19 cellular contexts compared by ENCODE assay signal in the genomic region with DNA sequence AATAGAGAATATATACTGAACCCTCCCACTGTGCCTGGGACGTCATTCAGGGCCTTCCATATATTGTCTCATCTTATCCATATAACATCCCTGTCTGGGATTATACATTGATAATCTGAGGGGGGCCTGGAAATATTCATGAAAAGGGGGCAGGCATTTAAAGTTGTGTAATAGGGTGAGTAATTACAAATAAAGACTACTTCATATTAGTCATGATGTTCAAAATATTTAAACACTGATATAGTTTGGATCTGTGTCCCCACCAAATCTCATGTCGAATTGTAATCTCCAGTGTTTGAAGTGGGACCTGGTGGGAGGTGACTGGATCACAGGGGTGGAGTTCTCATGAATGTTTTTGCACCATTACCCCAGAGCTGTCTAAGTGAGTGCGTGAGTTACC.
DNase-seq lines count a peak whose midpoint lies in the region; ATAC-seq, FAIRE-seq and TF ChIP-seq lines count a peak whose summit lies in the region.
"Had no signal": no experiment of that assay in that cellular context is flagged by ENCODE, and none has a peak within 500 bp of the region (broad histone marks: within the 10 kb centered on the region; RNA-seq: fewer than 3 reads in every experiment).

No MANE protein-coding gene starts in this region.

- POLR2A ChIA-PET in MCF 10A (lab: Yijun Ruan, JAX) (no interaction called here), PC-3 (lab: Charles Lee; ENCODE audit: unreplicated experiment) (no interaction called here)

- no peaks in the 10 kb centered on the region for H3K9me2 ChIP-seq in PC-3 (replicated peaks; ENCODE audit: low read length)

- dilution Hi-C loops in keratinocyte (cut with MboI; ENCODE audit: extremely low pct_ligation_motif_present, low sequenced_read_pairs) = no loop called here

- no peak overlapping the region for H3K4me3 ChIP-seq in breast epithelium
- no peak overlapping the region for H3K4me3 ChIP-seq in PC-3 (ENCODE audit: low read length)
- no peak overlapping the region for H3K4me3 ChIP-seq in keratinocyte (ENCODE audit: control insufficient read depth in 2 of 3, extremely low read depth in 1 of 3, insufficient read depth in 2 of 3, low read depth in 1 of 3, low read length in 3 of 3)
- H3K4me3 ChIP-seq: BLaER1 had no signal

- no peak overlapping the region for H2AFZ ChIP-seq in PC-3 (ENCODE audit: low read length)
- H2AFZ ChIP-seq in keratinocyte (ENCODE audit: control insufficient read depth, low read length) = no peak overlapping the region

- no peaks in the 10 kb centered on the region for H3K36me3 Mint-ChIP-seq in MCF 10A (ENCODE audit: insufficient read depth, unreplicated experiment)
- no peaks in the 10 kb centered on the region for H3K36me3 Mint-ChIP-seq in T-helper 17 cell (ENCODE audit: low read depth)
- H3K36me3 Mint-ChIP-seq: CD14-positive monocyte; CD4-positive, alpha-beta memory T cell; IgD-negative memory B cell had no signal

- DNase-seq in MCF 10A (ENCODE audit: unreplicated experiment) (no peak), breast epithelium (ENCODE audit: low spot score in 2 of 2) (no peak), PC-3 (peak; percentile 14), epithelial cell of prostate (ENCODE audit: low read depth, low spot score) (no peak), keratinocyte (ENCODE audit: low read depth, low spot score) (no peak), hypothalamus (lab: John Stamatoyannopoulos, UW) (no peak), T-helper 17 cell (no peak)
- DNase-seq: Calu3; CD4-positive, alpha-beta memory T cell; DMS79 treated with DMSO at 0.1 percent for 48 hours; GF-D8; HFFc6 had no signal

- H3K27ac Mint-ChIP-seq in MCF 10A (ENCODE audit: low read depth, unreplicated experiment) = peak overlapping the region; percentile 72
- H3K27ac Mint-ChIP-seq in T-helper 17 cell = no peak overlapping the region
- H3K27ac Mint-ChIP-seq: CD14-positive monocyte; CD4-positive, alpha-beta memory T cell; HFFc6; IgD-negative memory B cell had no signal

- TF ChIP-seq CTCF in MCF 10A (IDR thresholded peaks at IDR 0.05; ENCODE audit: unreplicated experiment) (no peak), breast epithelium (IDR thresholded peaks at IDR 0.05) (no peak), PC-3 (conservative IDR thresholded peaks at IDR 0.05; ENCODE audit: low read depth, low read length) (no peak), keratinocyte (optimal IDR thresholded peaks at IDR 0.05 in 1 of 3, IDR thresholded peaks at IDR 0.05 in 1 of 3, conservative IDR thresholded peaks at IDR 0.05 in 1 of 3; ENCODE audit: extremely low read depth in 1 of 3, insufficient read depth in 2 of 3, low read length in 3 of 3) (no peak)

- no peaks in the 10 kb centered on the region for H3K9me3 Mint-ChIP-seq in MCF 10A (ENCODE audit: unreplicated experiment)
- H3K9me3 Mint-ChIP-seq: CD14-positive monocyte; CD4-positive, alpha-beta memory T cell; HFFc6 had no signal

- H3K4me3 Mint-ChIP-seq in MCF 10A (ENCODE audit: unreplicated experiment) (no peak overlapping the region), T-helper 17 cell (no peak overlapping the region)
- H3K4me3 Mint-ChIP-seq: CD14-positive monocyte; CD4-positive, alpha-beta memory T cell; HFFc6; IgD-negative memory B cell had no signal

- H3K79me2 ChIP-seq in PC-3 (ENCODE audit: low read length) (no peaks in the 10 kb centered on the region), keratinocyte (ENCODE audit: control insufficient read depth, insufficient read depth, low read length) (no peaks in the 10 kb centered on the region)

- ATAC-seq in PC-3 = no peak
- ATAC-seq in GM21723 (IDR thresholded peaks at IDR 0.05; ENCODE audit: unreplicated experiment) = no peak
- ATAC-seq in T-helper 17 cell = no peak
- ATAC-seq: HCT116 had no signal

- H3K9me1 ChIP-seq in keratinocyte (ENCODE audit: control insufficient read depth, extremely low read depth, insufficient read depth, low read length) = no peaks in the 10 kb centered on the region

- no peak for FAIRE-seq in keratinocyte (lab: Jason Lieb, UNC)
- FAIRE-seq: HTR-8/SVneo had no signal

- H3F3A ChIP-seq in PC-3 (ENCODE audit: low read length, unreplicated experiment) = no peaks in the 10 kb centered on the region

- no peaks in the 10 kb centered on the region for H4K20me1 ChIP-seq in PC-3 (ENCODE audit: low read length)
- no peaks in the 10 kb centered on the region for H4K20me1 ChIP-seq in keratinocyte (ENCODE audit: control insufficient read depth, extremely low read depth, insufficient read depth, low read length)
- H4K20me1 ChIP-seq: BLaER1 had no signal

- intact Hi-C loops in MCF 10A (cut with micrococcal nuclease) = no loop called here
- intact Hi-C loops in breast epithelium (cut with DNase I; ENCODE audit: low total_unique reads) = no loop called here
- intact Hi-C loops in PC-3 (cut with micrococcal nuclease) = no loop called here

- H3K27ac ChIP-seq in breast epithelium = no peak overlapping the region
- no peak overlapping the region for H3K27ac ChIP-seq in PC-3 (ENCODE audit: low read length)
- peak overlapping the region; percentile 100 for H3K27ac ChIP-seq in epithelial cell of prostate
- peak overlapping the region; percentile 90 for H3K27ac ChIP-seq in keratinocyte (ENCODE audit: control insufficient read depth, insufficient read depth, low read length)
- H3K27ac ChIP-seq: 22Rv1, BLaER1 had no signal

- no peaks in the 10 kb centered on the region for H3K9me3 ChIP-seq in breast epithelium
- no peaks in the 10 kb centered on the region for H3K9me3 ChIP-seq in PC-3 (ENCODE audit: low read length)
- no peaks in the 10 kb centered on the region for H3K9me3 ChIP-seq in keratinocyte (ENCODE audit: control insufficient read depth, low read depth, low read length)
- no peaks in the 10 kb centered on the region for H3K9me3 ChIP-seq in T-helper 17 cell (ENCODE audit: control insufficient read depth, low read length, poor library complexity, severe bottlenecking)

- H3K4me1 ChIP-seq in breast epithelium (no peaks in the 10 kb centered on the region), PC-3 (ENCODE audit: insufficient read depth, low read length) (peaks cover 20% of the 10 kb centered on the region), keratinocyte (ENCODE audit: control insufficient read depth, extremely low read depth, insufficient read depth, low read length) (peaks cover 48% of the 10 kb centered on the region)

- H3K27me3 ChIP-seq in breast epithelium (no peaks in the 10 kb centered on the region), PC-3 (ENCODE audit: low read length) (no peaks in the 10 kb centered on the region), keratinocyte (ENCODE audit: control insufficient read depth, extremely low read depth, insufficient read depth, low read length) (no peaks in the 10 kb centered on the region)
- H3K27me3 ChIP-seq: BLaER1 had no signal

- H3K4me1 Mint-ChIP-seq in MCF 10A (ENCODE audit: insufficient read depth, unreplicated experiment) (peaks cover 19% of the 10 kb centered on the region), T-helper 17 cell (peaks cover 3% of the 10 kb centered on the region)
- H3K4me1 Mint-ChIP-seq: CD4-positive, alpha-beta memory T cell; IgD-negative memory B cell had no signal

- no peak for TF ChIP-seq POLR2A in breast epithelium (IDR thresholded peaks at IDR 0.05)

- no peak overlapping the region for H3K4me2 ChIP-seq in PC-3 (ENCODE audit: low read length)
- no peak overlapping the region for H3K4me2 ChIP-seq in keratinocyte (ENCODE audit: control insufficient read depth, extremely low read depth, insufficient read depth, low read depth, low read length)
- H3K4me2 ChIP-seq: BLaER1 had no signal

- no TSS peak for BruUV-seq in MCF 10A (replicated peaks; lab: Mats Ljungman, UMichigan)
- no TSS peak for BruUV-seq in PC-3 (replicated peaks; lab: Mats Ljungman, UMichigan)

- H3K9ac ChIP-seq in PC-3 (ENCODE audit: low read length) (no peak overlapping the region), keratinocyte (ENCODE audit: control insufficient read depth, extremely low read depth, insufficient read depth, low read length) (no peak overlapping the region)
- H3K9ac ChIP-seq: BLaER1 had no signal

- no peaks in the 10 kb centered on the region for H3K27me3 Mint-ChIP-seq in MCF 10A (ENCODE audit: insufficient read depth, unreplicated experiment)
- peaks cover 22% of the 10 kb centered on the region for H3K27me3 Mint-ChIP-seq in T-helper 17 cell
- H3K27me3 Mint-ChIP-seq: IgD-negative memory B cell had no signal

- CTCF ChIA-PET in MCF 10A (lab: Yijun Ruan, JAX) = no interaction called here
- CTCF ChIA-PET in PC-3 (lab: Charles Lee) = no interaction called here

- no peaks in the 10 kb centered on the region for H3K36me3 ChIP-seq in breast epithelium
- no peaks in the 10 kb centered on the region for H3K36me3 ChIP-seq in PC-3 (ENCODE audit: low read depth, low read length)
- no peaks in the 10 kb centered on the region for H3K36me3 ChIP-seq in keratinocyte (ENCODE audit: control insufficient read depth in 2 of 2, extremely low read depth in 1 of 2, insufficient read depth in 2 of 2, low read length in 2 of 2)
- H3K36me3 ChIP-seq: BLaER1 had no signal

Comparison
In these comparisons a context has a peak if more than half of its experiments do, and no peak if none do; other contexts are left out.
1. H3K27ac ChIP-seq: peak in epithelial cell of prostate (single experiment) and keratinocyte (single experiment); none in breast epithelium (0 of 2) and PC-3 (single experiment).